Comparison of ENCODE assay signal across 8 cellular contexts in genomic region chr6:30541515-30542403, GRCh38. TPM values are rescaled to one million over a fixed set of nuclear protein-coding genes. Genes with fewer than 3 reads are reported as not detected.
DNase-seq lines count a peak whose midpoint lies in the region; ATAC-seq and TF ChIP-seq lines count a peak whose summit lies in the region.

No MANE protein-coding gene starts in this region.

- intact Hi-C loops in heart left ventricle (cut with DNase I) = loop anchor here (1.0 to 10.0 kb wide), 10 partner anchors 52 to 183 kb away; partner anchors contain the start of genes HLA-E (in 3 of the 10), DHX16 (in 2 of the 10) and TUBB (in 1 of the 10)
- intact Hi-C loops in posterior cingulate gyrus (cut with DNase I) = no loop called here
- intact Hi-C loops in transverse colon (cut with DNase I; ENCODE audit: low total_unique reads) = no loop called here

- 11 to 12% (median 11%) methylated on average over 23 of the region's 23 CpGs for WGBS in heart left ventricle, 4 donors
- WGBS in transverse colon (ENCODE audit: low coverage in 1 of 2), 2 donors = 12 to 16% methylated on average over 18 to 23 of the region's 23 CpGs

- in situ Hi-C loops in transverse colon (cut with MboI; ENCODE audit: low pct_ligation_motif_present in 1 of 4, low pct_unique_long_range_greater_than_20kb in 1 of 4, low sequenced_read_pairs in 3 of 4) = no loop called here

- H3K9me3 Mint-ChIP-seq in T-cell = no peaks in the 10 kb centered on the region

- POLR2A ChIA-PET in AG04449 (lab: Yijun Ruan, JAX) = interaction anchor here (1.2 kb wide), 1 partner anchor 45 kb away, joined by 4 read pairs; no protein-coding TSS in a partner anchor
- POLR2A ChIA-PET in T-cell (lab: Charles Lee) = interaction anchor here (0.5 to 1.7 kb wide), 19 partner anchors 9 to 659 kb away, joined by 3 to 30 read pairs (median 4); partner anchors contain the start of genes ABCF1 (in 1 of the 2) and MRPS18B (in 1 of the 2)

- CTCF ChIA-PET in AG04449 (lab: Yijun Ruan, JAX) = interaction anchor here (0.6 to 23.8 kb wide), 39 partner anchors 12 to 550 kb away, joined by 3 to 788 read pairs (median 6); partner anchors contain the start of genes DHX16, GNL1 and PRR3
- CTCF ChIA-PET in T-cell (lab: Charles Lee) = interaction anchor here (0.6 to 4.8 kb wide), 34 partner anchors 10 to 546 kb away, joined by 3 to 73 read pairs (median 6); partner anchors contain the start of genes ABCF1 (in 1 of the 2) and PRR3 (in 1 of the 2)

- H3K4me1 Mint-ChIP-seq in T-cell = peaks cover 34 to 37% (median 35%) of the 10 kb centered on the region in 3 donors

- H3K4me3 ChIP-seq in AG04449 (ENCODE audit: low read depth, low read length) (peak overlapping the region; percentile 31), adipocyte (ENCODE audit: low read length) (peak overlapping the region; percentile 72), heart left ventricle (peak overlapping the region in 11 of 12 donors; percentile 22 to 54 (median 44)), transverse colon (peak overlapping the region in 3 of 4 donors; percentile 10 to 38 (median 22))

- H3K27ac Mint-ChIP-seq in T-cell = peak overlapping the region; percentile 91 to 95

- peaks cover 6% of the 10 kb centered on the region for H3K36me3 Mint-ChIP-seq in T-cell

- TF ChIP-seq EP300 in transverse colon (IDR thresholded peaks at IDR 0.05; ENCODE audit: low read depth) = no peak

- peak overlapping the region; percentile 1 to 80 (median 63) for H3K27ac ChIP-seq in heart left ventricle
- peak overlapping the region in 3 of 4 donors; percentile 27 to 35 (median 34) for H3K27ac ChIP-seq in transverse colon

- H3K27me3 Mint-ChIP-seq in T-cell = no peaks in the 10 kb centered on the region

- H3K36me3 ChIP-seq in adipocyte (ENCODE audit: control insufficient read depth, insufficient read depth, low read length, severe bottlenecking) = peaks cover 17% of the 10 kb centered on the region
- H3K36me3 ChIP-seq in heart left ventricle = peaks cover 0 to 16% (median 14%) of the 10 kb centered on the region in 9 donors
- H3K36me3 ChIP-seq in transverse colon = peaks cover 0 to 6% (median 1%) of the 10 kb centered on the region in 4 donors

- no peak for DNase-seq in AG04449 (ENCODE audit: low read depth, low spot score)
- peak; percentile 63 for DNase-seq in NCI-H1436 treated with DMSO at 0.1 percent for 48 hours (lab: John Stamatoyannopoulos, UW)
- peak; percentile 54 to 82 (median 74) for DNase-seq in T-cell
- DNase-seq in adipocyte (ENCODE audit: low read depth) = peak; percentile 93
- peak; percentile 69 to 86 (median 77) for DNase-seq in heart left ventricle
- DNase-seq in posterior cingulate gyrus = peak; percentile 59 to 96 (median 76)
- DNase-seq in transverse colon = peak; percentile 82

- TF ChIP-seq CTCF in AG04449 (IDR thresholded peaks at IDR 0.05; ENCODE audit: insufficient read depth, low read length, missing control alignments) (peak; percentile 90), heart left ventricle (IDR thresholded peaks at IDR 0.05) (peak; percentile 94 to 100 (median 99)), transverse colon (IDR thresholded peaks at IDR 0.05) (peak; percentile 94 to 98 (median 97))

- H3K9me3 ChIP-seq in adipocyte (ENCODE audit: control insufficient read depth, low read length) (no peaks in the 10 kb centered on the region), heart left ventricle (no peaks in the 10 kb centered on the region), transverse colon (no peaks in the 10 kb centered on the region)

- H3K4me1 ChIP-seq in adipocyte (ENCODE audit: control insufficient read depth, insufficient read depth, low read length) (peaks cover 3% of the 10 kb centered on the region), heart left ventricle (peaks cover 0 to 32% (median 9%) of the 10 kb centered on the region in 12 donors), transverse colon (peaks cover 0 to 10% (median 6%) of the 10 kb centered on the region in 4 donors)

- ATAC-seq in GM19452 (IDR thresholded peaks at IDR 0.05; ENCODE audit: unreplicated experiment) (peak; percentile 59), T-cell (replicated peaks in 1 of 4) (peak; percentile 68 to 80 (median 76)), heart left ventricle (peak; percentile 63 to 82 (median 72))

- TF ChIP-seq POLR2A in heart left ventricle (IDR thresholded peaks at IDR 0.05) = no peak
- TF ChIP-seq POLR2A in transverse colon (IDR thresholded peaks at IDR 0.05) = no peak

- H3K27me3 ChIP-seq in adipocyte (replicated peaks; ENCODE audit: control insufficient read depth, insufficient read depth, low read length) (no peaks in the 10 kb centered on the region), heart left ventricle (no peaks in the 10 kb centered on the region), transverse colon (no peaks in the 10 kb centered on the region)

- peak overlapping the region; percentile 78 to 81 (median 81) for H3K4me3 Mint-ChIP-seq in T-cell

- peak overlapping the region; percentile 5 for H3K9ac ChIP-seq in adipocyte (ENCODE audit: low read length)

RNA-seq across cellular contexts. Expression of gene GNL1, which starts 14.5 kb away (rescaled TPM):
- total RNA-seq in T-cell (100 to 1,000 TPM in 2 of 5 donors, 10 to 100 TPM in 3; 65.5 to 167 (median 72.9) TPM), heart left ventricle (10 to 100 TPM in 8 of 9 donors, 1 to 10 TPM in 1; 9.1 to 32.4 (median 17.4) TPM), transverse colon (10 to 100 TPM; 13.5 to 34.1 (median 20.7) TPM)
- 10 to 100 TPM; 17.7 to 33.5 TPM for polyA plus RNA-seq in heart left ventricle

RNA-seq across cellular contexts. Expression of gene PRR3, which starts 15.3 kb away (rescaled TPM):
- total RNA-seq in T-cell = 10 to 100 TPM; 12.8 to 22.1 (median 19.7) TPM
- total RNA-seq in heart left ventricle = 1 to 10 TPM; 1.9 to 4.5 (median 2.9) TPM
- 1 to 10 TPM; 3.4 to 3.6 TPM for polyA plus RNA-seq in heart left ventricle
- 10 to 100 TPM in 1 of 4 donors, 1 to 10 TPM in 3; 2.2 to 10.1 (median 5.0) TPM for total RNA-seq in transverse colon

RNA-seq across cellular contexts. Expression of gene ABCF1, which starts 29.5 kb away (rescaled TPM):
- total RNA-seq in T-cell (10 to 100 TPM; 61.1 to 89.9 (median 73.8) TPM), heart left ventricle (10 to 100 TPM; 35.1 to 49.0 (median 39.8) TPM), transverse colon (10 to 100 TPM; 33.0 to 52.0 (median 40.1) TPM)
- 10 to 100 TPM; 28.0 to 76.8 TPM for polyA plus RNA-seq in heart left ventricle

RNA-seq across cellular contexts. Expression of gene HLA-E, which starts 52.5 kb away (rescaled TPM):
- total RNA-seq in T-cell (1,000 to 10,000 TPM; 1,114 to 1,417 (median 1,253) TPM), heart left ventricle (100 to 1,000 TPM in 8 of 9 donors, 10 to 100 TPM in 1; 96.1 to 560 (median 162) TPM), transverse colon (100 to 1,000 TPM; 248 to 610 (median 493) TPM)
- polyA plus RNA-seq in heart left ventricle = 100 to 1,000 TPM; 160 to 200 TPM

Comparison
In these comparisons a context has a peak if more than half of its experiments do, and no peak if none do; other contexts are left out.
1. H3K4me3 ChIP-seq: peak in every context shown above with its lines; median percentile 72 in adipocyte; 44 in heart left ventricle; 31 in AG04449; 22 in transverse colon.
2. intact Hi-C loops: an anchor here in heart left ventricle (1.0 to 10.0 kb wide); none called in posterior cingulate gyrus and transverse colon.